In genomic region chr16:2386990-2387389, GRCh38 we compare ENCODE assay signal across 13 cellular contexts. TPM values are rescaled to one million over a fixed set of nuclear protein-coding genes. Genes with fewer than 3 reads are reported as not detected.
DNase-seq lines count a peak whose midpoint lies in the region; ATAC-seq and TF ChIP-seq lines count a peak whose summit lies in the region.
"Had no signal": no experiment of that assay in that cellular context is flagged by ENCODE, and none has a peak within 500 bp of the region (broad histone marks: within the 10 kb centered on the region; RNA-seq: fewer than 3 reads in every experiment).

No MANE protein-coding gene starts in this region.

- H3K27me3 ChIP-seq in OCI-LY3 (ENCODE audit: low read depth, low read length) (no peaks in the 10 kb centered on the region), endodermal cell (ENCODE audit: control insufficient read depth, insufficient read depth, low read length, poor library complexity, severe bottlenecking) (no peaks in the 10 kb centered on the region)

- 0 out of 2 replicates have a peak, but pooled peaks have one; percentile 7 for TF ChIP-seq CTCF in OCI-LY3 (IDR thresholded peaks at IDR 0.05; ENCODE audit: low read depth, low read length)
- TF ChIP-seq CTCF in endodermal cell (conservative IDR thresholded peaks at IDR 0.05): peak; percentile 77
- TF ChIP-seq CTCF in retinal pigment epithelial cell (conservative IDR thresholded peaks at IDR 0.05; ENCODE audit: low read depth, low read length): peak; percentile 54

- no peak overlapping the region for H2AFZ ChIP-seq in OCI-LY3 (ENCODE audit: low read depth, low read length)

- H3K9me3 ChIP-seq in OCI-LY3 (ENCODE audit: insufficient read depth, low read length): 0 out of 2 replicates have a peak, but pooled peaks cover 6% of the 10 kb centered on the region
- peaks cover 6% of the 10 kb centered on the region for H3K9me3 ChIP-seq in endodermal cell (ENCODE audit: control insufficient read depth, low read length)

- DNase-seq in DMS 273 (lab: John Stamatoyannopoulos, UW; ENCODE audit: unreplicated experiment) (peak; percentile 18), DMS 273 treated with DMSO at 0.1 percent for 48 hours (lab: John Stamatoyannopoulos, UW) (no peak), endodermal cell (peak; percentile 80), retinal pigment epithelial cell (ENCODE audit: low read depth) (no peak), NCI-H1436 (lab: John Stamatoyannopoulos, UW) (no peak), HK-2 (ENCODE audit: unreplicated experiment) (no peak)
- DNase-seq: activated CD8-positive, alpha-beta memory T cell treated with anti-CD3 and anti-CD28 coated beads, Interleukin-2, amount 10 ng/mL, durations not matched to agents 7 days and 5 days; activated naive CD8-positive, alpha-beta T cell treated with anti-CD3 and anti-CD28 coated beads, Interleukin-2, amount 50 U/mL, for 24 hours; MV-4-11; T-helper 9 cell had no signal

- no peaks in the 10 kb centered on the region for H3K79me2 ChIP-seq in OCI-LY3 (ENCODE audit: low read length)

- H3K27me3 Mint-ChIP-seq in endodermal cell (ENCODE audit: insufficient read depth): no peaks in the 10 kb centered on the region

- H3K4me2 ChIP-seq in OCI-LY3 (ENCODE audit: low read length): no peak overlapping the region

- H3K4me3 Mint-ChIP-seq in endodermal cell: no peak overlapping the region
- H3K4me3 Mint-ChIP-seq: activated CD8-positive, alpha-beta memory T cell treated with anti-CD3 and anti-CD28 coated beads, Interleukin-2, amount 10 ng/mL, durations not matched to agents 7 days and 5 days; activated naive CD8-positive, alpha-beta T cell treated with anti-CD3 and anti-CD28 coated beads, Interleukin-2, amount 50 U/mL, for 24 hours had no signal

- no peaks in the 10 kb centered on the region for H3K36me3 Mint-ChIP-seq in endodermal cell (ENCODE audit: low read depth)
- H3K36me3 Mint-ChIP-seq: activated CD8-positive, alpha-beta memory T cell treated with anti-CD3 and anti-CD28 coated beads, Interleukin-2, amount 10 ng/mL, durations not matched to agents 7 days and 5 days had no signal

- ATAC-seq in HG02885 (IDR thresholded peaks at IDR 0.05; ENCODE audit: poor library complexity, unreplicated experiment): no peak
- ATAC-seq: activated CD8-positive, alpha-beta memory T cell treated with anti-CD3 and anti-CD28 coated beads, Interleukin-2, amount 10 ng/mL, durations not matched to agents 7 days and 5 days; activated naive CD8-positive, alpha-beta T cell treated with anti-CD3 and anti-CD28 coated beads, Interleukin-2, amount 50 U/mL, for 24 hours had no signal

- H3K27ac ChIP-seq in OCI-LY3 (ENCODE audit: low read length): no peak overlapping the region
- H3K27ac ChIP-seq in endodermal cell (ENCODE audit: low read depth, low read length): no peak overlapping the region
- H3K27ac ChIP-seq: 22Rv1 had no signal

- H3K27ac Mint-ChIP-seq in endodermal cell: no peak overlapping the region
- H3K27ac Mint-ChIP-seq: activated CD8-positive, alpha-beta memory T cell treated with anti-CD3 and anti-CD28 coated beads, Interleukin-2, amount 10 ng/mL, durations not matched to agents 7 days and 5 days; activated naive CD8-positive, alpha-beta T cell treated with anti-CD3 and anti-CD28 coated beads, Interleukin-2, amount 50 U/mL, for 24 hours had no signal

- H3K4me1 ChIP-seq in OCI-LY3 (ENCODE audit: low read length): no peaks in the 10 kb centered on the region
- H3K4me1 ChIP-seq in endodermal cell (ENCODE audit: control insufficient read depth, insufficient read depth, low read length): no peaks in the 10 kb centered on the region

- 17 to 35% methylated on average over 3 of the region's 3 CpGs for WGBS in endodermal cell (ENCODE audit: insufficient coverage in 1 of 2, insufficient read length in 1 of 2), 2 experiments

- no peaks in the 10 kb centered on the region for H4K20me1 ChIP-seq in OCI-LY3 (ENCODE audit: insufficient read depth, low read length)

- H3K4me3 ChIP-seq in OCI-LY3 (ENCODE audit: low read length) (no peak overlapping the region), endodermal cell (ENCODE audit: low read length) (no peak overlapping the region), retinal pigment epithelial cell (ENCODE audit: low read length) (no peak overlapping the region)

- no peak overlapping the region for H3K9ac ChIP-seq in OCI-LY3 (ENCODE audit: low read length)
- H3K9ac ChIP-seq in endodermal cell (ENCODE audit: extremely low read depth, low read length, poor library complexity, severe bottlenecking): no peak overlapping the region

- H3K9me3 Mint-ChIP-seq in endodermal cell: peaks cover 17% of the 10 kb centered on the region
- H3K9me3 Mint-ChIP-seq: activated naive CD8-positive, alpha-beta T cell treated with anti-CD3 and anti-CD28 coated beads, Interleukin-2, amount 50 U/mL, for 24 hours had no signal

- no peaks in the 10 kb centered on the region for H3K4me1 Mint-ChIP-seq in endodermal cell
- H3K4me1 Mint-ChIP-seq: activated CD8-positive, alpha-beta memory T cell treated with anti-CD3 and anti-CD28 coated beads, Interleukin-2, amount 10 ng/mL, durations not matched to agents 7 days and 5 days; activated naive CD8-positive, alpha-beta T cell treated with anti-CD3 and anti-CD28 coated beads, Interleukin-2, amount 50 U/mL, for 24 hours had no signal

- H3K36me3 ChIP-seq in OCI-LY3 (replicated peaks; ENCODE audit: low read depth, low read length) (no peaks in the 10 kb centered on the region), endodermal cell (ENCODE audit: control insufficient read depth, insufficient read depth, low read length) (no peaks in the 10 kb centered on the region)

RNA-seq across cellular contexts. Expression of gene CCNF, which starts 42.3 kb away (rescaled TPM):
- 10 to 100 TPM; 50.8 to 58.9 TPM for total RNA-seq in endodermal cell
- polyA plus RNA-seq in endodermal cell (2013, experiment 1 of 2): 35.3 TPM
- 35.1 TPM for polyA plus RNA-seq in endodermal cell (2013, experiment 2 of 2)

RNA-seq across cellular contexts. Expression of gene ABCA3, which starts 46.5 kb away (rescaled TPM):
- total RNA-seq in endodermal cell: 1 to 10 TPM; 3.3 to 3.5 TPM
- polyA plus RNA-seq in endodermal cell (2013, experiment 1 of 2): 12.2 TPM
- 11.0 TPM for polyA plus RNA-seq in endodermal cell (2013, experiment 2 of 2)

Comparison
In these comparisons a context has a peak if more than half of its experiments do, and no peak if none do; other contexts are left out.
1. DNase-seq: peak in DMS 273 (single experiment) and endodermal cell (single experiment); none in DMS 273 treated with DMSO at 0.1 percent for 48 hours (single experiment), retinal pigment epithelial cell (single experiment), NCI-H1436 (single experiment) and HK-2 (single experiment).
2. CTCF ChIP-seq: peak in every context shown above with its lines; median percentile 77 in endodermal cell; 54 in retinal pigment epithelial cell; 7 in OCI-LY3.